In the genomic region with DNA sequence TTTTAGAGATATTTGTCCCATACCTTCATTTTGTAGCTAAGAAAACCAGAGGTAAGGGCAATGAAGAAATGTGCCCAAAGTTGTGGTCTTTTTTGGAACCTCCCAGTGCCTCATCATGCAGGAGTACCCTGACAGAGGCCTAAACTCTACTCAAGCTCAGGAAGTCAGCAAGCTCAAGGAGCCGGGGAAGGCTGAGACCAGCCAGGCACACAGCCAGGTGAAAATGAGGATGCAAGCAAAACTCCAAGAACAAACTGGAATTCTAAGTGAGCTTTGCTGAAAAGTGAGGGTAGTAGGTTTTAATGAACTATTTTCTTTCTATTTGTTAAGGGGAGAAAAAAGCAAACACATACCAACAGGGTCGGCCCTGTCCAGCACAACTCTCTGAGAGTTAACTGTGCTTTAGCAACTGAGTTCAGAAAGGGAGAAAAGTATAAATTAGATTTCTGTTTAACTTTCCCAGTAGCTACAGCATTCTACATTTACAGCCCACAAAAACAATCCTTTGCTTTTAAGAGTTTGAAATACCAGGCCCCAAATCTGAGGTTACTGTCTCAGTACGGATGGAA, we compare ENCODE assay signal across 1 cellular context.
TF ChIP-seq lines count a peak whose summit lies in the region.

No MANE protein-coding gene starts in this region.

TF ChIP-seq in HEK293, 187 proteins besides CTCF, POLR2A, EP300 and RAD21 (continued from another document):
- TF ChIP-seq, protein P1, sequence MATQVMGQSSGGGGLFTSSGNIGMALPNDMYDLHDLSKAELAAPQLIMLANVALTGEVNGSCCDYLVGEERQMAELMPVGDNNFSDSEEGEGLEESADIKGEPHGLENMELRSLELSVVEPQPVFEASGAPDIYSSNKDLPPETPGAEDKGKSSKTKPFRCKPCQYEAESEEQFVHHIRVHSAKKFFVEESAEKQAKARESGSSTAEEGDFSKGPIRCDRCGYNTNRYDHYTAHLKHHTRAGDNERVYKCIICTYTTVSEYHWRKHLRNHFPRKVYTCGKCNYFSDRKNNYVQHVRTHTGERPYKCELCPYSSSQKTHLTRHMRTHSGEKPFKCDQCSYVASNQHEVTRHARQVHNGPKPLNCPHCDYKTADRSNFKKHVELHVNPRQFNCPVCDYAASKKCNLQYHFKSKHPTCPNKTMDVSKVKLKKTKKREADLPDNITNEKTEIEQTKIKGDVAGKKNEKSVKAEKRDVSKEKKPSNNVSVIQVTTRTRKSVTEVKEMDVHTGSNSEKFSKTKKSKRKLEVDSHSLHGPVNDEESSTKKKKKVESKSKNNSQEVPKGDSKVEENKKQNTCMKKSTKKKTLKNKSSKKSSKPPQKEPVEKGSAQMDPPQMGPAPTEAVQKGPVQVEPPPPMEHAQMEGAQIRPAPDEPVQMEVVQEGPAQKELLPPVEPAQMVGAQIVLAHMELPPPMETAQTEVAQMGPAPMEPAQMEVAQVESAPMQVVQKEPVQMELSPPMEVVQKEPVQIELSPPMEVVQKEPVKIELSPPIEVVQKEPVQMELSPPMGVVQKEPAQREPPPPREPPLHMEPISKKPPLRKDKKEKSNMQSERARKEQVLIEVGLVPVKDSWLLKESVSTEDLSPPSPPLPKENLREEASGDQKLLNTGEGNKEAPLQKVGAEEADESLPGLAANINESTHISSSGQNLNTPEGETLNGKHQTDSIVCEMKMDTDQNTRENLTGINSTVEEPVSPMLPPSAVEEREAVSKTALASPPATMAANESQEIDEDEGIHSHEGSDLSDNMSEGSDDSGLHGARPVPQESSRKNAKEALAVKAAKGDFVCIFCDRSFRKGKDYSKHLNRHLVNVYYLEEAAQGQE (tag by site-specific recombination; IDR thresholded peaks at IDR 0.05) = peak; percentile 66; the same call in 1 of the 2 replicates
TF ChIP-seq in HEK293: peak in this region for 1.
